ENCODE assay signal across 8 cellular contexts in the genomic region with DNA sequence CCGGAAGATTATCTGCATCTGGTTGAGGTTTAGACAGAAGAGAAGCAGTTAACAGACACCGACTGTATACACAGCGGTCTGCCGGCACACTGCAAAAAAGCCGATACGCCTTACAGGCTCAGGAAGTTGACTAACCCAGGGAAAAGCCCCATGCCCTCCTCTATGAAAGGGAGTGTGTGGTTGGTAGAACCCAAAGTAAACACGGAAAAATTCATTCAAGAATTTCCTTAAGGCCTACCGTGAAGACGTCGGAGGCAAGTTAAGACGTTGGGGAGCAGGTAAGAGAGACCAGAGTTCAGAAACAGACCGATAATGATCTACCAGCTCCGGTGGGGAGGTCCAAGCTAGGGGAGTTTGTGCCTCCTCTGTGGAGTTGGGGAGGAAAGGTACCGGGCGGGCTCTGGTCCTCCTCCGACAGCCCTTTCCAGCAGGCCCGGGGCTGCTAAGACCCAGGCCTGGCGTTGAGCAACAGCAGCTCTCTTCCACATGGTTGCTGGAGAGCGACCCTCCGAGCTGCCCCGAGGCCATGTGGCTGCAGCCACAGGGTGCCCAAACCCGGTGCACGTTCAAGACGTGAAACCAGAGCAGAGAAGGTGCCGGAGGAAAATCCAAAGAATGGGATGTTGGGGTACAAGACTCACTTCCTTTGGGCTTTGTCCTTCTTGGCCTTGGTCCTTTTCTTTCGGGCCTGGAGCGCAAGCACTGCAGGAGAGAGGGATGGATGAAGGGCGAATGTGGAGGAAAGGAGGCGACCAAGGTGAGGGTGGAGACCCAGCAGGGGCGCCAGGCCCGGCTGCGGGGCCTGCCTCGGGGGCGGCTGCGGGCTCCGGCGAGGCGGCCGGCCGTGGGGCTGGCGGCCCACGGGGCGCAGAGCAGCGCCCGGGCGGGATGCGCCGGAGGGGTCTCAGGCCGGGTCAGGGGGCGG. TPM values are rescaled to one million over a fixed set of nuclear protein-coding genes. Genes with fewer than 3 reads are reported as not detected.
DNase-seq lines count a peak whose midpoint lies in the region; ATAC-seq and TF ChIP-seq lines count a peak whose summit lies in the region.

No MANE protein-coding gene starts in this region.

- TF ChIP-seq EP300 in transverse colon (IDR thresholded peaks at IDR 0.05; ENCODE audit: low read depth) = no peak

- ATAC-seq in GM18498 (IDR thresholded peaks at IDR 0.05; ENCODE audit: unreplicated experiment) (peak; percentile 38), HG03045 (IDR thresholded peaks at IDR 0.05; ENCODE audit: unreplicated experiment) (peak; percentile 40), Panc1 (peak; percentile 68)

- H3K4me3 ChIP-seq in A673 (ENCODE audit: low read depth, low read length, poor library complexity, severe bottlenecking) (peak overlapping the region; percentile 88), Panc1 (ENCODE audit: low read depth in 2 of 2, low read length in 2 of 2) (peak overlapping the region; percentile 84 to 87), transverse colon (peak overlapping the region; percentile 93 to 98 (median 96))

- CTCF ChIA-PET in A673 (lab: Charles Lee) = no interaction called here
- CTCF ChIA-PET in Panc1 (lab: Charles Lee) = no interaction called here

- TF ChIP-seq POLR2A in transverse colon (IDR thresholded peaks at IDR 0.05) = peak; percentile 72

- H3K27me3 ChIP-seq in A673 (replicated peaks; ENCODE audit: insufficient read depth, low read depth, low read length, poor library complexity) (no peaks in the 10 kb centered on the region), Panc1 (ENCODE audit: control insufficient read depth, insufficient read depth, low read length) (no peaks in the 10 kb centered on the region), transverse colon (no peaks in the 10 kb centered on the region)

- TF ChIP-seq CTCF in A673 (conservative IDR thresholded peaks at IDR 0.05; ENCODE audit: low read depth, low read length) (no peak), Panc1 (IDR thresholded peaks at IDR 0.05) (no peak), transverse colon (IDR thresholded peaks at IDR 0.05) (no peak)

- 0 to 1% methylated on average over 4 to 38 of the region's 50 CpGs for WGBS in transverse colon (ENCODE audit: low coverage in 1 of 2), 2 donors

- peak; percentile 35 for DNase-seq in A673 (ENCODE audit: low spot score)
- DNase-seq in Panc1 (ENCODE audit: low read depth, low spot score) = no peak
- peak; percentile 22 for DNase-seq in activated gamma-delta T cell treated with anti-CD3 and anti-CD28 coated beads, Interleukin-2, amount 50 U/mL, for 16 hours (ENCODE audit: low read depth)
- DNase-seq in glomerular endothelial cell (ENCODE audit: extremely low read depth, low read depth, low spot score) = peak; percentile 52
- peak; percentile 35 for DNase-seq in pons (ENCODE audit: low spot score)
- peak; percentile 65 for DNase-seq in transverse colon

- in situ Hi-C loops in Panc1 (cut with HindIII; ENCODE audit: low pct_unique_long_range_greater_than_20kb, low sequenced_read_pairs) (no loop called here), transverse colon (cut with MboI; ENCODE audit: low pct_ligation_motif_present in 1 of 4, low pct_unique_long_range_greater_than_20kb in 1 of 4, low sequenced_read_pairs in 3 of 4) (no loop called here)

- POLR2A ChIA-PET in A673 (lab: Charles Lee; ENCODE audit: low non-redundant PET) = no interaction called here
- POLR2A ChIA-PET in Panc1 (lab: Charles Lee) = no interaction called here

- H3K27ac ChIP-seq in A673 (ENCODE audit: low read depth, low read length, poor library complexity, severe bottlenecking) (peak overlapping the region; percentile 62), Panc1 (ENCODE audit: low read length) (peak overlapping the region; percentile 89), transverse colon (peak overlapping the region; percentile 88 to 96 (median 92))

- peaks cover 10% of the 10 kb centered on the region for H3K36me3 ChIP-seq in A673 (ENCODE audit: insufficient read depth, low read length, poor library complexity, severe bottlenecking)
- H3K36me3 ChIP-seq in Panc1 (ENCODE audit: control insufficient read depth, insufficient read depth, low read length) = peaks cover 5% of the 10 kb centered on the region
- H3K36me3 ChIP-seq in transverse colon = peaks cover 0 to 4% (median 0%) of the 10 kb centered on the region in 4 donors

- peaks cover 17% of the 10 kb centered on the region for H3K4me1 ChIP-seq in A673 (ENCODE audit: insufficient read depth, low read length, poor library complexity, severe bottlenecking)
- peaks cover 28% of the 10 kb centered on the region for H3K4me1 ChIP-seq in Panc1 (ENCODE audit: control insufficient read depth, insufficient read depth, low read length)
- H3K4me1 ChIP-seq in transverse colon = peaks cover 7 to 47% (median 37%) of the 10 kb centered on the region in 4 donors

- intact Hi-C loops in A673 (cut with micrococcal nuclease; ENCODE audit: unreplicated experiment) (no loop called here), Panc1 (cut with micrococcal nuclease; ENCODE audit: unreplicated experiment) (no loop called here), transverse colon (cut with DNase I; ENCODE audit: low total_unique reads) (no loop called here)

- H3K9me3 ChIP-seq in A673 (ENCODE audit: low read depth, low read length, poor library complexity, severe bottlenecking) (no peaks in the 10 kb centered on the region), Panc1 (ENCODE audit: control insufficient read depth, insufficient read depth, low read depth, low read length) (no peaks in the 10 kb centered on the region), transverse colon (no peaks in the 10 kb centered on the region)

- BruUV-seq in A673 (replicated peaks; lab: Mats Ljungman, UMichigan) = no TSS peak
- no TSS peak for BruUV-seq in Panc1 (replicated peaks; lab: Mats Ljungman, UMichigan)

RNA-seq across cellular contexts. Expression of a gene that starts 0.8 kb away (rescaled TPM):
- total RNA-seq in A673 (2021) (103 and 104 TPM in 2 replicates), Panc1 (2021; ENCODE audit: unreplicated experiment) (68.3 TPM), glomerular endothelial cell (61.3 and 64.0 TPM in 2 replicates), transverse colon (100 to 1,000 TPM; 107 to 155 (median 110) TPM)
- 24.5 TPM for polyA plus RNA-seq in Panc1 (2012; ENCODE audit: insufficient read length)
